Comparison of ENCODE assay signal across 16 cellular contexts in genomic region chr1:166119678-166120077, GRCh38.
"Had no signal": no experiment of that assay in that cellular context is flagged by ENCODE, and none has a peak within 500 bp of the region (broad histone marks: within the 10 kb centered on the region; RNA-seq: fewer than 3 reads in every experiment).

No MANE protein-coding gene starts in this region.

- H2AFZ ChIP-seq: hepatocyte had no signal

- H3K9me3 ChIP-seq: esophagus squamous epithelium, neutrophil, stomach had no signal

- H3K4me1 ChIP-seq: esophagus squamous epithelium, stomach had no signal

- H3K27me3 ChIP-seq: esophagus squamous epithelium, hepatocyte, neutrophil, stomach had no signal

- H3K27ac ChIP-seq: epithelial cell of prostate, esophagus squamous epithelium, hepatocyte, neutrophil, stomach had no signal

- ATAC-seq: effector memory CD8-positive, alpha-beta T cell had no signal

- H3K36me3 ChIP-seq: esophagus squamous epithelium, neutrophil, stomach had no signal

- DNase-seq: effector memory CD8-positive, alpha-beta T cell; esophagus squamous epithelium; foreskin fibroblast; kidney glomerular epithelial cell; mesendoderm; naive B cell; right cardiac atrium; small intestine; stimulated activated CD4-positive, alpha-beta T cell treated with anti-CD3 and anti-CD28 coated beads, Interleukin-12 subunit alpha, Interleukin-12 subunit beta, amount 100 ng/mL, for 4 hours; stimulated activated naive CD4-positive, alpha-beta T cell; stomach; substantia nigra; trophoblast cell had no signal

- H3K4me3 ChIP-seq: esophagus squamous epithelium, hepatocyte, stomach had no signal

- H3K4me2 ChIP-seq: hepatocyte had no signal
